14 cellular contexts compared by ENCODE assay signal in the genomic region with DNA sequence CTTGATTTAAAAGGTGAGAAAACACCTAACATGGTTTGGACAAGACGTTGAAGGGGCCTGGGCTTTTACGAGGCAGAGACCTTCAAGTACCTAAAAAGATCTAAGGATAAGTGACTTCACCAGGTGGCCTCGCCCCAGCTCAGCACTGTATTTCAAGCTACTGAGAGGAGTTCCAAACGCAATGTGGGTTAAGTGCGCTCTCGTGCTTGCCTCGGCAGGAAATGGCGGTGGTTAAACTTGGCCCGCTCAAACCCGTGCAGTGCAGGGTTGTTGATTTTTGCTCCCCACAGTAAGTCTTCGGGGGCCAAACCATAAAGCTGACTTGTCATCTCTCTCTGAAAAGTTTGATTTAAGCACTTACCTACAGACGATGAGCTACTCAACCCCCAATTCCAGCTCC.
DNase-seq lines count a peak whose midpoint lies in the region; ATAC-seq lines count a peak whose summit lies in the region.
"Had no signal": no experiment of that assay in that cellular context is flagged by ENCODE, and none has a peak within 500 bp of the region (broad histone marks: within the 10 kb centered on the region; RNA-seq: fewer than 3 reads in every experiment).

No MANE protein-coding gene starts in this region.

- H3K4me1 Mint-ChIP-seq in activated T-cell treated with anti-CD3 and anti-CD28 coated beads, Interleukin-2, amount 50 U/mL, for 72 hours (ENCODE audit: low read depth), result peaks cover 15% of the 10 kb centered on the region
- H3K4me1 Mint-ChIP-seq in activated T-cell treated with anti-CD3 and anti-CD28 coated beads, Interleukin-2, amount 50 U/mL, for 24 hours (ENCODE audit: low read depth), result peaks cover 14% of the 10 kb centered on the region

- H3K36me3 Mint-ChIP-seq in activated T-cell treated with anti-CD3 and anti-CD28 coated beads, Interleukin-2, amount 50 U/mL, for 72 hours (ENCODE audit: insufficient read depth in 2 of 2), result peaks cover 6 to 8% of the 10 kb centered on the region in 2 donors
- peaks cover 3% of the 10 kb centered on the region for H3K36me3 Mint-ChIP-seq in activated T-cell treated with anti-CD3 and anti-CD28 coated beads, Interleukin-2, amount 50 U/mL, for 24 hours (ENCODE audit: low read depth)
- H3K36me3 Mint-ChIP-seq: activated CD4-positive, alpha-beta memory T cell treated with anti-CD3 and anti-CD28 coated beads for 36 hours; CD8-positive, alpha-beta memory T cell had no signal

- peak; percentile 60 to 80 for ATAC-seq in activated T-cell treated with anti-CD3 and anti-CD28 coated beads, Interleukin-2, amount 50 U/mL, for 72 hours (replicated peaks in 1 of 2)
- ATAC-seq in HG02610 (IDR thresholded peaks at IDR 0.05; ENCODE audit: unreplicated experiment) (peak; percentile 76), GM18909 (IDR thresholded peaks at IDR 0.05; ENCODE audit: poor library complexity, unreplicated experiment) (no peak)

- peaks cover 10 to 11% of the 10 kb centered on the region in 2 donors for H3K9me3 Mint-ChIP-seq in activated T-cell treated with anti-CD3 and anti-CD28 coated beads, Interleukin-2, amount 50 U/mL, for 72 hours
- H3K9me3 Mint-ChIP-seq in activated T-cell treated with anti-CD3 and anti-CD28 coated beads, Interleukin-2, amount 50 U/mL, for 24 hours, result peaks cover 14% of the 10 kb centered on the region

- peak overlapping the region in 1 of 2 donors; percentile 11 for H3K4me3 Mint-ChIP-seq in activated T-cell treated with anti-CD3 and anti-CD28 coated beads, Interleukin-2, amount 50 U/mL, for 72 hours
- H3K4me3 Mint-ChIP-seq in activated T-cell treated with anti-CD3 and anti-CD28 coated beads, Interleukin-2, amount 50 U/mL, for 24 hours, result no peak overlapping the region
- H3K4me3 Mint-ChIP-seq: activated CD4-positive, alpha-beta memory T cell treated with anti-CD3 and anti-CD28 coated beads for 36 hours; CD8-positive, alpha-beta memory T cell had no signal

- peaks cover 30% of the 10 kb centered on the region for H3K27me3 Mint-ChIP-seq in activated T-cell treated with anti-CD3 and anti-CD28 coated beads, Interleukin-2, amount 50 U/mL, for 72 hours (ENCODE audit: low read depth)
- peaks cover 21% of the 10 kb centered on the region for H3K27me3 Mint-ChIP-seq in activated T-cell treated with anti-CD3 and anti-CD28 coated beads, Interleukin-2, amount 50 U/mL, for 24 hours

- peak; percentile 11 to 13 for DNase-seq in activated T-cell treated with anti-CD3 and anti-CD28 coated beads, Interleukin-2, amount 50 U/mL, for 72 hours
- no peak for DNase-seq in activated T-cell treated with anti-CD3 and anti-CD28 coated beads, Interleukin-2, amount 50 U/mL, for 24 hours
- DNase-seq in activated CD8-positive, alpha-beta memory T cell treated with anti-CD3 and anti-CD28 coated beads, Interleukin-2, amount 50 U/mL, for 4 hours, result peak; percentile 20
- peak; percentile 33 for DNase-seq in stimulated activated CD8-positive, alpha-beta memory T cell treated with anti-CD3 and anti-CD28 coated beads, Interleukin-4, amount 100 ng/mL, for 48 hours
- DNase-seq in SIG-M5 treated with dmso at 0.1 percent for 504 hours (lab: John Stamatoyannopoulos, UW; ENCODE audit: unreplicated experiment), result no peak
- no peak for DNase-seq in effector CD8-positive, alpha-beta T cell (lab: John Stamatoyannopoulos, UW)
- DNase-seq: ACHN; activated CD4-positive, alpha-beta memory T cell treated with anti-CD3 and anti-CD28 coated beads for 36 hours; naive B cell; RPMI8226; stimulated activated CD4-positive, alpha-beta T cell treated with anti-CD3 and anti-CD28 coated beads, Interleukin-1b, Interleukin-23, amount 100 ng/mL, for 48 hours had no signal

- no peak overlapping the region for H3K27ac Mint-ChIP-seq in activated T-cell treated with anti-CD3 and anti-CD28 coated beads, Interleukin-2, amount 50 U/mL, for 72 hours
- no peak overlapping the region for H3K27ac Mint-ChIP-seq in activated T-cell treated with anti-CD3 and anti-CD28 coated beads, Interleukin-2, amount 50 U/mL, for 24 hours
- H3K27ac Mint-ChIP-seq: activated CD4-positive, alpha-beta memory T cell treated with anti-CD3 and anti-CD28 coated beads for 36 hours; naive B cell had no signal

Comparison
In these comparisons a context has a peak if more than half of its experiments do, and no peak if none do; other contexts are left out.
1. DNase-seq: peak in activated T-cell treated with anti-CD3 and anti-CD28 coated beads, Interleukin-2, amount 50 U/mL, for 72 hours (2 of 2), activated CD8-positive, alpha-beta memory T cell treated with anti-CD3 and anti-CD28 coated beads, Interleukin-2, amount 50 U/mL, for 4 hours (single experiment) and stimulated activated CD8-positive, alpha-beta memory T cell treated with anti-CD3 and anti-CD28 coated beads, Interleukin-4, amount 100 ng/mL, for 48 hours (single experiment); none in activated T-cell treated with anti-CD3 and anti-CD28 coated beads, Interleukin-2, amount 50 U/mL, for 24 hours (single experiment), SIG-M5 treated with dmso at 0.1 percent for 504 hours (single experiment) and effector CD8-positive, alpha-beta T cell (single experiment).